ENCODE assay signal across 16 cellular contexts in the genomic region with DNA sequence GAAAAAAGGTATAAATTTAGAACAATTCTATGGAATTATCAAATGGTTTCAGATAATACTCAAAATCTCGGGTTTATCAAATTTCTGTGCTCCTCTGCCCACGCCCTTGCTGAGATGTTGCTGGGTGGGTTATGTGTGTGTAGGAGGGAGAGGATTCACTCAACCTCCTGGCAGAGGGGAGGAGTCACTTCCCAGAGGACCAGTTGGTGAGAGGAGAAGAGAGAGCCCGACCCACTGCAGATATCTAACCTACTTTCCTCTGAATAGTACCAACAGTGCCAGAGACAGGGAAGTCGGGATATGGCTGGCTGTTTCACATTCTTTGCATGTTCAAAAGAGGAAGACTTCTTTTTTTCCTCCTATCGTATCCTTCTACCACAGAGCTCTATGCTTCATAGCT.
"Had no signal": no experiment of that assay in that cellular context is flagged by ENCODE, and none has a peak within 500 bp of the region (broad histone marks: within the 10 kb centered on the region; RNA-seq: fewer than 3 reads in every experiment).

No MANE protein-coding gene starts in this region.

- H3K27me3 Mint-ChIP-seq: dendritic cell treated with granulocyte-macrophage colony-stimulating factor and Interleukin-4, amounts not matched to agents 40 ng/mL and 50 ng/mL, for 4 days; naive thymus-derived CD8-positive, alpha-beta T cell had no signal

- H3K36me3 Mint-ChIP-seq: immature natural killer cell; naive thymus-derived CD8-positive, alpha-beta T cell; stimulated activated effector memory CD8-positive, alpha-beta T cell treated with anti-CD3 and anti-CD28 coated beads, Interleukin-12 subunit alpha, Interleukin-12 subunit beta, amount 100 ng/mL, for 72 hours had no signal

- H3K27ac Mint-ChIP-seq: dendritic cell treated with granulocyte-macrophage colony-stimulating factor and Interleukin-4, amounts not matched to agents 40 ng/mL and 50 ng/mL, for 4 days; effector memory CD8-positive, alpha-beta T cell; immature natural killer cell; naive thymus-derived CD8-positive, alpha-beta T cell; stimulated activated effector memory CD8-positive, alpha-beta T cell treated with anti-CD3 and anti-CD28 coated beads, Interleukin-12 subunit alpha, Interleukin-12 subunit beta, amount 100 ng/mL, for 72 hours had no signal

- H3K9me3 Mint-ChIP-seq: dendritic cell treated with granulocyte-macrophage colony-stimulating factor and Interleukin-4, amounts not matched to agents 40 ng/mL and 50 ng/mL, for 4 days; effector memory CD8-positive, alpha-beta T cell; immature natural killer cell; naive thymus-derived CD8-positive, alpha-beta T cell; stimulated activated effector memory CD8-positive, alpha-beta T cell treated with anti-CD3 and anti-CD28 coated beads, Interleukin-12 subunit alpha, Interleukin-12 subunit beta, amount 100 ng/mL, for 72 hours had no signal

- H3K4me1 Mint-ChIP-seq: immature natural killer cell had no signal

- DNase-seq: effector memory CD8-positive, alpha-beta T cell; esophagus squamous epithelium; foreskin fibroblast; glutamatergic neuron; immature natural killer cell; mucosa of descending colon; naive thymus-derived CD8-positive, alpha-beta T cell; ovary; right cardiac atrium; stimulated activated CD4-positive, alpha-beta T cell treated with anti-CD3 and anti-CD28 coated beads, Interleukin-4, amount 100 ng/mL, for 1 hour; stimulated activated CD8-positive, alpha-beta memory T cell treated with anti-CD3 and anti-CD28 coated beads, Interleukin-4, amount 100 ng/mL, for 48 hours; stimulated activated naive CD8-positive, alpha-beta T cell treated with anti-CD3 and anti-CD28 coated beads, Interleukin-15, Interleukin-2, amounts not matched to agents 100 U/mL and 50 U/mL, for 24 hours; thyroid gland; uterus had no signal

- H3K4me3 Mint-ChIP-seq: dendritic cell treated with granulocyte-macrophage colony-stimulating factor and Interleukin-4, amounts not matched to agents 40 ng/mL and 50 ng/mL, for 4 days; effector memory CD8-positive, alpha-beta T cell; immature natural killer cell; naive thymus-derived CD8-positive, alpha-beta T cell; stimulated activated effector memory CD8-positive, alpha-beta T cell treated with anti-CD3 and anti-CD28 coated beads, Interleukin-12 subunit alpha, Interleukin-12 subunit beta, amount 100 ng/mL, for 72 hours had no signal
